ENCODE assay signal across 11 cellular contexts in genomic region chr1:184970691-184971161, GRCh38. TPM values are rescaled to one million over a fixed set of nuclear protein-coding genes. Genes with fewer than 3 reads are reported as not detected.
DNase-seq lines count a peak whose midpoint lies in the region; ATAC-seq and TF ChIP-seq lines count a peak whose summit lies in the region.
"Had no signal": no experiment of that assay in that cellular context is flagged by ENCODE, and none has a peak within 500 bp of the region (broad histone marks: within the 10 kb centered on the region; RNA-seq: fewer than 3 reads in every experiment).

No MANE protein-coding gene starts in this region.

- H3K4me3 Mint-ChIP-seq in activated naive CD8-positive, alpha-beta T cell treated with anti-CD3 and anti-CD28 coated beads for 36 hours = no peak overlapping the region
- H3K4me3 Mint-ChIP-seq in type B pancreatic cell = no peak overlapping the region
- H3K4me3 Mint-ChIP-seq: activated naive CD8-positive, alpha-beta T cell treated with anti-CD3 and anti-CD28 coated beads, Interleukin-2, amount 10 ng/mL, durations not matched to agents 7 days and 5 days had no signal

- H3K4me1 ChIP-seq in ACC112 (ENCODE audit: control insufficient read depth, insufficient read depth, low read length, unreplicated experiment) (peaks cover 39% of the 10 kb centered on the region), foreskin keratinocyte (peaks cover 34% of the 10 kb centered on the region)

- H3K9me3 Mint-ChIP-seq in activated naive CD8-positive, alpha-beta T cell treated with anti-CD3 and anti-CD28 coated beads for 36 hours = peaks cover 2% of the 10 kb centered on the region
- H3K9me3 Mint-ChIP-seq in type B pancreatic cell = no peaks in the 10 kb centered on the region
- H3K9me3 Mint-ChIP-seq: activated naive CD8-positive, alpha-beta T cell treated with anti-CD3 and anti-CD28 coated beads, Interleukin-2, amount 10 ng/mL, durations not matched to agents 7 days and 5 days had no signal

- H3K27ac Mint-ChIP-seq in activated naive CD8-positive, alpha-beta T cell treated with anti-CD3 and anti-CD28 coated beads for 36 hours = peak overlapping the region; percentile 18
- H3K27ac Mint-ChIP-seq in type B pancreatic cell = no peak overlapping the region
- H3K27ac Mint-ChIP-seq: activated naive CD8-positive, alpha-beta T cell treated with anti-CD3 and anti-CD28 coated beads, Interleukin-2, amount 10 ng/mL, durations not matched to agents 7 days and 5 days had no signal

- H3K4me3 ChIP-seq in ACC112 (ENCODE audit: low read depth, low read length) = no peak overlapping the region
- H3K4me3 ChIP-seq: lower lobe of right lung had no signal

- DNase-seq in HCEC 1CT (peak; percentile 62), foreskin keratinocyte (peak in 1 of 2 donors; percentile 60), SK-N-DZ (ENCODE audit: low spot score) (no peak), type B pancreatic cell (ENCODE audit: extremely low spot score, unreplicated experiment) (no peak), DMS 273 (lab: John Stamatoyannopoulos, UW; ENCODE audit: unreplicated experiment) (no peak)
- DNase-seq in activated naive CD8-positive, alpha-beta T cell treated with anti-CD3 and anti-CD28 coated beads for 36 hours = no peak
- no peak for DNase-seq in stimulated activated CD4-positive, alpha-beta T cell treated with anti-CD3 and anti-CD28 coated beads, Interleukin-15, amount 100 ng/mL, for 24 hours
- DNase-seq: activated naive CD8-positive, alpha-beta T cell treated with anti-CD3 and anti-CD28 coated beads, Interleukin-2, amount 10 ng/mL, durations not matched to agents 7 days and 5 days; Calu3; lower lobe of right lung had no signal

- peaks cover 17% of the 10 kb centered on the region for H3K27me3 Mint-ChIP-seq in activated naive CD8-positive, alpha-beta T cell treated with anti-CD3 and anti-CD28 coated beads for 36 hours
- H3K27me3 Mint-ChIP-seq in type B pancreatic cell = peaks cover 64% of the 10 kb centered on the region

- peak; percentile 1 for ATAC-seq in foreskin keratinocyte
- ATAC-seq: lower lobe of right lung had no signal

- no peak overlapping the region for H2AFZ ChIP-seq in ACC112 (ENCODE audit: low read length, unreplicated experiment)

- no peaks in the 10 kb centered on the region for H3K27me3 ChIP-seq in ACC112 (ENCODE audit: insufficient read depth, low read length)
- H3K27me3 ChIP-seq in foreskin keratinocyte = no peaks in the 10 kb centered on the region

- no peaks in the 10 kb centered on the region for H3K36me3 ChIP-seq in ACC112 (ENCODE audit: insufficient read depth, low read length)
- H3K36me3 ChIP-seq: lower lobe of right lung had no signal

- peak overlapping the region; percentile 30 for H3K27ac ChIP-seq in ACC112 (ENCODE audit: low read depth, low read length)
- peak overlapping the region; percentile 93 for H3K27ac ChIP-seq in foreskin keratinocyte
- H3K27ac ChIP-seq: lower lobe of right lung had no signal

- peaks cover 52% of the 10 kb centered on the region for H3K4me1 Mint-ChIP-seq in activated naive CD8-positive, alpha-beta T cell treated with anti-CD3 and anti-CD28 coated beads for 36 hours
- H3K4me1 Mint-ChIP-seq in type B pancreatic cell (ENCODE audit: unreplicated experiment) = peaks cover 4% of the 10 kb centered on the region

- peaks cover 5% of the 10 kb centered on the region for H3K36me3 Mint-ChIP-seq in activated naive CD8-positive, alpha-beta T cell treated with anti-CD3 and anti-CD28 coated beads for 36 hours
- H3K36me3 Mint-ChIP-seq in type B pancreatic cell = no peaks in the 10 kb centered on the region

- H3K79me2 ChIP-seq in ACC112 (ENCODE audit: control insufficient read depth, insufficient read depth, low read length, unreplicated experiment) = no peaks in the 10 kb centered on the region

- TF ChIP-seq CTCF in foreskin keratinocyte (conservative IDR thresholded peaks at IDR 0.05) = no peak
- TF ChIP-seq CTCF in type B pancreatic cell (conservative IDR thresholded peaks at IDR 0.05) = no peak

RNA-seq across cellular contexts. Expression of gene NIBAN1, which starts 3.6 kb away (rescaled TPM):
- total RNA-seq in activated naive CD8-positive, alpha-beta T cell treated with anti-CD3 and anti-CD28 coated beads for 36 hours = 1 to 10 TPM; 7.9 to 8.1 TPM
- total RNA-seq in foreskin keratinocyte (22.6 and 28.2 TPM in 2 replicates), type B pancreatic cell (ENCODE audit: low replicate concordance) (3.1 and 3.5 TPM in 2 replicates)
- polyA plus RNA-seq in foreskin keratinocyte = 4.4 and 6.7 TPM in 2 replicates
- not detected in 2 replicates for polyA plus RNA-seq in SK-N-DZ (2014; cell fraction: cytosol; rRNA removed)
- polyA plus RNA-seq in SK-N-DZ (2014; cell fraction: nucleus; rRNA removed) = 0.05 TPM in 1 of 2 replicates, not detected in the other
